ENCODE assay signal across 1 cellular context in genomic region chr11:113356203-113356602, GRCh38.
TF ChIP-seq lines count a peak whose summit lies in the region.

No MANE protein-coding gene starts in this region.

TF ChIP-seq in GM12878, 131 proteins besides CTCF, POLR2A, EP300 and RAD21 (continued from another document):
- TF ChIP-seq ELK1 (IDR thresholded peaks at IDR 0.05; ENCODE audit: low read depth, low read length) (no peak), CBX5 (IDR thresholded peaks at IDR 0.05; ENCODE audit: low read depth) (peak; percentile 59; the same call in 1 of the 2 replicates)
